In the genomic region with DNA sequence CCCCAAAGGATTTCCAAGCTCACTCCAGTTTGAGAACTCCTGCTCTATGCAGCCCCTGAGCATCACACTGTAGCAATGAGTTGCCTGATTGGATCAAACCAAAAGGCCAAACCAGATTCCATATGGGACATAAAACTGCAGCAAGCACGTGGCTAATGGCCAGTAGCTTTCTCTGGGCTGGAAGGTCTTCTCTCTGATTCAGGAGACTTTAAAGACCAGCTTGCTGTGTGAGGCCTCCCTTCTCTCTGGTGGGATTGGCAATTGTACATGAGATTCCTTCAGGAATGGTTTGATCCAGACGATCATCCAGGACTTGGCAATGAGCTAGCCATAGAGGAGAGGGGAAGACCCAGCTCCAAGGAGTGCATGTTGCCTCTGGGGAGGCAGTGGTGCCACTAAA, we compare ENCODE assay signal across 9 cellular contexts. TPM values are rescaled to one million over a fixed set of nuclear protein-coding genes. Genes with fewer than 3 reads are reported as not detected.
"Had no signal": no experiment of that assay in that cellular context is flagged by ENCODE, and none has a peak within 500 bp of the region (broad histone marks: within the 10 kb centered on the region; RNA-seq: fewer than 3 reads in every experiment).

No MANE protein-coding gene starts in this region.

- H3K27ac ChIP-seq: HL-60, KMS-11 had no signal

- H3K9me3 ChIP-seq: HAP-1 had no signal

- DNase-seq: H7, IMR-90, KBM-7 had no signal

- H3K36me3 ChIP-seq: HAP-1 had no signal

- H3K4me2 ChIP-seq: GM23338, KMS-11 had no signal

- H3K4me1 ChIP-seq: HAP-1 had no signal

- H3K9ac ChIP-seq: KMS-11 had no signal

- H2AFZ ChIP-seq: GM23338 had no signal

- ATAC-seq: GM23338, HCT116 had no signal

- H3K4me3 ChIP-seq: GM23338, HAP-1 had no signal

RNA-seq across cellular contexts. Expression of gene WSCD2, which starts 50.2 kb away (rescaled TPM):
- total RNA-seq: HT1080, IMR-90 had no signal
- polyA plus RNA-seq: IMR-90 had no signal
